8 cellular contexts compared by ENCODE assay signal in the genomic region with DNA sequence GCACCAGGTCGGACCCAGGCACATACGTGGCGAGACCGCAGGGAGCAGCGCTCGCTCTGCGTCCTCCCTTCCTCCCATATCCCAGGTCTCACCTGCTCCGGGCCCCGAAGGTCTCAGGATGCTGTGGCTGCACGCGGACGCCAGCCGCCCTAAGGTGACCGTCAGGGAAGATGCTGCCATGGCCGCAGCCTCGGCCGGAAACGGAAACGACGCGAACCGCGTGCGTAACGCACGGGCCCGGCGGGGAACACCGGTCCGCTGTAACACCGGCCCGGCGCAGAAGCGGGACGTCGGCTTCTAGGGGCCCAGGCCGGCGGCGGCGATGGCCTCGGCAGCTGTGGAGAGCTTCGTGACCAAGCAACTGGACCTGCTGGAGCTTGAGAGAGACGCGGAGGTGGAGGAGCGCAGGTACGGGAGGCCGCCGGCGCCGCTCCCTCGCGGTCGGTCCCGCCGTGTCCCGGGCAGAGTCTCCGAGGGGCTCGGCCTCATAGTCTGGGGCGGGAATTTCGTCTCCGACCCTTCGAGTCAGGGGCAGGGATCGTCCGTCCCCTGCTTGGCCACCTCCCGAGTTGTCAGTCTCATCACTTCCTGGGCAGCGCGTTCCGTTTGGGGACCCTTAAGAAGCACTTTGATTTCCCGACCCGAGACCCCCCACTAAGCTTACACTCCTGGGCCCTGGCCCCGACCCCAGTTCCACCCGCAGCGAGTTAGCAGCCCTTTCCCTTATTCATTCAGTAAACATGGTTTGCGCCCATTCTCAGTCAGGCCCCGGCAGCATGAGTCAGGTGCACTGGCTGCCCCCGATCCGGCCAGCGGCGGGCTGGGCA. TPM values are rescaled to one million over a fixed set of nuclear protein-coding genes. Genes with fewer than 3 reads are reported as not detected.
A peak's percentile ranks its signal among the peaks of the same experiment; 100 is the strongest.
DNase-seq lines count a peak whose midpoint lies in the region; ATAC-seq and TF ChIP-seq lines count a peak whose summit lies in the region.

IGHMBP2 (plus strand) TSS at position 261 of the 827 bp plus-strand sequence; CDS start at position 323, 62 bp downstream.
MRPL21 (minus strand) TSS at position 202 of the 827 bp plus-strand sequence; CDS start at position 180, 22 bp downstream.

- H3K4me3 ChIP-seq in kidney epithelial cell (ENCODE audit: low read depth, low read length), result peak within 1 kb of the TSS; percentile 100

- ATAC-seq in GM18520 (IDR thresholded peaks at IDR 0.05; ENCODE audit: unreplicated experiment) (peak; percentile 84), HG03064 (IDR thresholded peaks at IDR 0.05; ENCODE audit: low read depth, unreplicated experiment) (peak; percentile 87)

- peak; percentile 94 for DNase-seq in 8988T
- peak; percentile 74 for DNase-seq in NCI-H2227 treated with DMSO at 0.1 percent for 48 hours (lab: John Stamatoyannopoulos, UW)
- peak; percentile 88 for DNase-seq in activated CD4-positive, CD25-positive, alpha-beta regulatory T cell treated with anti-CD3 and anti-CD28 coated beads, Interleukin-2, amount 50 U/mL, for 72 hours
- DNase-seq in cerebellum (ENCODE audit: low spot score), result peak; percentile 93
- no peak for DNase-seq in kidney epithelial cell (ENCODE audit: low read depth)
- DNase-seq in stimulated activated CD4-positive, alpha-beta T cell treated with anti-CD3 and anti-CD28 coated beads, Interleukin-15, amount 100 ng/mL, for 48 hours (ENCODE audit: low read depth in 2 of 2), result peak; percentile 75 to 82

- no peaks in the 10 kb centered on the region for H3K36me3 ChIP-seq in kidney epithelial cell (ENCODE audit: control insufficient read depth, insufficient read depth, low read length)

- no peak for TF ChIP-seq CTCF in kidney epithelial cell (IDR thresholded peaks at IDR 0.05; ENCODE audit: insufficient read depth, low read length, poor library complexity, severe bottlenecking)

- H3K27me3 ChIP-seq in kidney epithelial cell (ENCODE audit: control insufficient read depth, insufficient read depth, low read length), result no peaks in the 10 kb centered on the region

RNA-seq across cellular contexts. Expression of gene IGHMBP2, which starts in this region (rescaled TPM):
- total RNA-seq in cerebellum (15.3 TPM), kidney epithelial cell (12.4 and 22.6 TPM in 2 replicates)

RNA-seq across cellular contexts. Expression of gene MRPL21, which starts in this region (rescaled TPM):
- total RNA-seq in cerebellum (25.0 TPM), kidney epithelial cell (84.3 and 87.4 TPM in 2 replicates)
